ENCODE assay signal across 16 cellular contexts in the genomic region with DNA sequence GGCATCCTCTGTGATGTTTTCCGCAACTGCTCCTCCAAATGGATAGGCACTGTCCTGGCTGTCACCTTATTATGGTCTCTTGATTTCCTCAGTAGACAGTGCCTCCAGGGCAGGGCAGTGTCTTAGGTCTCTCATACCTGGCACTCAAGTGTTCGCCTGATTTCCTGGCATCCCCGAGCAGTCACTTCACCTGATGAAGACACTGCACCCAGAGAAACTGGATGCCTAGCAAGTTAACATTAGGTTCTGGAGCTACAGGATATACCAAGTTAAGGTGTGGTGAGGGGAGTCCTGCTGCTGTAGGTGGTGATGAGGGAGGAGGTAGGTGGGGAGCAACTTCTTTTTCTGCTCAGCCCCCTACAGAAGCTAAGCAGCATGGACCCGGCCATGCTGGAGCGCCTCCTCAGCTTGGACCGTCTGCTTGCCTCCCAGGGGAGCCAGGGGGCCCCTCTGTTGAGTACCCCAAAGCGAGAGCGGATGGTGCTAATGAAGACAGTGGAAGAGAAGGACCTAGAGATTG. TPM values are rescaled to one million over a fixed set of nuclear protein-coding genes. Genes with fewer than 3 reads are reported as not detected.
DNase-seq lines count a peak whose midpoint lies in the region; ATAC-seq and TF ChIP-seq lines count a peak whose summit lies in the region.
"Had no signal": no experiment of that assay in that cellular context is flagged by ENCODE, and none has a peak within 500 bp of the region (broad histone marks: within the 10 kb centered on the region; RNA-seq: fewer than 3 reads in every experiment).

No MANE protein-coding gene starts in this region.

- peaks cover 7% of the 10 kb centered on the region for H3K79me2 ChIP-seq in DOHH2 (ENCODE audit: control insufficient read depth, low read length)

- H3K36me3 Mint-ChIP-seq in T-helper 2 cell treated with Interferon-gamma antibody and Interleukin-4, amounts not matched to agents 5 μg/mL and 100 μg/mL, for 36 hours (ENCODE audit: low read depth): peaks cover 65% of the 10 kb centered on the region
- H3K36me3 Mint-ChIP-seq in activated CD8-positive, alpha-beta T cell treated with anti-CD3 and anti-CD28 coated beads, Interleukin-2, amount 10 ng/mL, durations not matched to agents 7 days and 5 days (ENCODE audit: low read depth): peaks cover 63% of the 10 kb centered on the region
- peaks cover 38% of the 10 kb centered on the region for H3K36me3 Mint-ChIP-seq in nephron (ENCODE audit: low read depth)
- peaks cover 49% of the 10 kb centered on the region for H3K36me3 Mint-ChIP-seq in stimulated activated memory B cell treated with anti-CD40 and anti-IgM and Interleukin-4, amounts not matched to agents 10 μg/mL and 1 μg/mL and 100 μg/mL, for 72 hours

- H3K9me2 ChIP-seq in DOHH2 (replicated peaks; ENCODE audit: control insufficient read depth, low read length): no peaks in the 10 kb centered on the region

- H3K9me3 ChIP-seq in DOHH2 (ENCODE audit: control insufficient read depth, insufficient read depth, low read length): no peaks in the 10 kb centered on the region
- H3K9me3 ChIP-seq: left lung, sigmoid colon had no signal

- peaks cover 17% of the 10 kb centered on the region for H3K4me1 Mint-ChIP-seq in T-helper 2 cell treated with Interferon-gamma antibody and Interleukin-4, amounts not matched to agents 5 μg/mL and 100 μg/mL, for 36 hours (ENCODE audit: low read depth)
- peaks cover 27% of the 10 kb centered on the region for H3K4me1 Mint-ChIP-seq in activated CD8-positive, alpha-beta T cell treated with anti-CD3 and anti-CD28 coated beads, Interleukin-2, amount 10 ng/mL, durations not matched to agents 7 days and 5 days (ENCODE audit: low read depth)
- peaks cover 35% of the 10 kb centered on the region for H3K4me1 Mint-ChIP-seq in nephron
- H3K4me1 Mint-ChIP-seq in stimulated activated memory B cell treated with anti-CD40 and anti-IgM and Interleukin-4, amounts not matched to agents 10 μg/mL and 1 μg/mL and 100 μg/mL, for 72 hours: peaks cover 21% of the 10 kb centered on the region

- peaks cover 29% of the 10 kb centered on the region for H3K4me1 ChIP-seq in DOHH2 (ENCODE audit: control insufficient read depth, low read length)
- H3K4me1 ChIP-seq: foreskin keratinocyte had no signal

- no peak for DNase-seq in T-helper 2 cell treated with Interferon-gamma antibody and Interleukin-4, amounts not matched to agents 5 μg/mL and 100 μg/mL, for 36 hours (ENCODE audit: low spot score)
- DNase-seq in T-helper 2 cell (no peak), epidermal melanocyte (ENCODE audit: insufficient read length, low spot score) (no peak)
- DNase-seq in activated CD8-positive, alpha-beta T cell treated with anti-CD3 and anti-CD28 coated beads, Interleukin-2, amount 10 ng/mL, durations not matched to agents 7 days and 5 days: no peak
- DNase-seq: foreskin keratinocyte; left lung; MM.1S; NCI-H2029; NCI-H526 treated with DMSO at 0.1 percent for 48 hours; PC-3; sigmoid colon; stimulated activated CD4-positive, alpha-beta T cell treated with anti-CD3 and anti-CD28 coated beads, Interleukin-2, amount 100 ng/mL, for 48 hours had no signal

- peaks cover 24% of the 10 kb centered on the region for H3F3A ChIP-seq in DOHH2 (ENCODE audit: control insufficient read depth, insufficient read depth)

- H3K4me3 Mint-ChIP-seq in T-helper 2 cell treated with Interferon-gamma antibody and Interleukin-4, amounts not matched to agents 5 μg/mL and 100 μg/mL, for 36 hours: peak overlapping the region; percentile 39
- H3K4me3 Mint-ChIP-seq in activated CD8-positive, alpha-beta T cell treated with anti-CD3 and anti-CD28 coated beads, Interleukin-2, amount 10 ng/mL, durations not matched to agents 7 days and 5 days: no peak overlapping the region
- H3K4me3 Mint-ChIP-seq in nephron: peak overlapping the region; percentile 62 to 100 (median 81)
- no peak overlapping the region for H3K4me3 Mint-ChIP-seq in stimulated activated memory B cell treated with anti-CD40 and anti-IgM and Interleukin-4, amounts not matched to agents 10 μg/mL and 1 μg/mL and 100 μg/mL, for 72 hours

- H4K20me1 ChIP-seq in DOHH2 (ENCODE audit: control insufficient read depth, insufficient read depth, low read depth, low read length): no peaks in the 10 kb centered on the region

- no peak for TF ChIP-seq CTCF in DOHH2 (IDR thresholded peaks at IDR 0.05; ENCODE audit: low read depth, low read length, poor library complexity, severe bottlenecking)
- TF ChIP-seq CTCF in nephron (IDR thresholded peaks at IDR 0.05; ENCODE audit: unreplicated experiment in 3 of 3): no peak

- no peak overlapping the region for H3K4me3 ChIP-seq in DOHH2 (ENCODE audit: low read length)
- H3K4me3 ChIP-seq: left lung, sigmoid colon had no signal

- H3K27ac Mint-ChIP-seq in T-helper 2 cell treated with Interferon-gamma antibody and Interleukin-4, amounts not matched to agents 5 μg/mL and 100 μg/mL, for 36 hours: peak overlapping the region; percentile 65
- peak overlapping the region; percentile 60 for H3K27ac Mint-ChIP-seq in activated CD8-positive, alpha-beta T cell treated with anti-CD3 and anti-CD28 coated beads, Interleukin-2, amount 10 ng/mL, durations not matched to agents 7 days and 5 days
- H3K27ac Mint-ChIP-seq in nephron: peak overlapping the region; percentile 88 to 99 (median 98)
- H3K27ac Mint-ChIP-seq in stimulated activated memory B cell treated with anti-CD40 and anti-IgM and Interleukin-4, amounts not matched to agents 10 μg/mL and 1 μg/mL and 100 μg/mL, for 72 hours: no peak overlapping the region

- H3K27me3 ChIP-seq in DOHH2 (ENCODE audit: control insufficient read depth, low read length): no peaks in the 10 kb centered on the region
- H3K27me3 ChIP-seq: foreskin keratinocyte, left lung, sigmoid colon had no signal

- H3K27me3 Mint-ChIP-seq in T-helper 2 cell treated with Interferon-gamma antibody and Interleukin-4, amounts not matched to agents 5 μg/mL and 100 μg/mL, for 36 hours (ENCODE audit: low read depth): no peaks in the 10 kb centered on the region
- H3K27me3 Mint-ChIP-seq in activated CD8-positive, alpha-beta T cell treated with anti-CD3 and anti-CD28 coated beads, Interleukin-2, amount 10 ng/mL, durations not matched to agents 7 days and 5 days (ENCODE audit: low read depth): no peaks in the 10 kb centered on the region
- H3K27me3 Mint-ChIP-seq in nephron (ENCODE audit: low read depth): no peaks in the 10 kb centered on the region
- H3K27me3 Mint-ChIP-seq in stimulated activated memory B cell treated with anti-CD40 and anti-IgM and Interleukin-4, amounts not matched to agents 10 μg/mL and 1 μg/mL and 100 μg/mL, for 72 hours: no peaks in the 10 kb centered on the region

- H3K27ac ChIP-seq in DOHH2 (ENCODE audit: low read depth, low read length): peak overlapping the region; percentile 87; the same call in 1 of the 2 replicates
- H3K27ac ChIP-seq: foreskin keratinocyte, left lung had no signal

- CTCF ChIA-PET in activated CD8-positive, alpha-beta T cell treated with anti-CD3 and anti-CD28 coated beads, Interleukin-2, amount 10 ng/mL, durations not matched to agents 7 days and 5 days (lab: Charles Lee): interaction anchor here (1.5 to 3.1 kb wide), 5 partner anchors 11 to 102 kb away, joined by 4 to 36 read pairs (median 9); partner anchors contain the start of genes KIF22 and PAGR1

- POLR2A ChIA-PET in activated CD8-positive, alpha-beta T cell treated with anti-CD3 and anti-CD28 coated beads, Interleukin-2, amount 10 ng/mL, durations not matched to agents 7 days and 5 days (lab: Charles Lee): interaction anchor here (0.5 to 5.4 kb wide), 2 partner anchors 10 to 22 kb away, joined by 4 to 89 read pairs; partner anchors contain the start of gene KIF22

- ATAC-seq in activated CD8-positive, alpha-beta T cell treated with anti-CD3 and anti-CD28 coated beads, Interleukin-2, amount 10 ng/mL, durations not matched to agents 7 days and 5 days: no peak
- no peak for ATAC-seq in stimulated activated memory B cell treated with anti-CD40 and anti-IgM and Interleukin-4, amounts not matched to agents 10 μg/mL and 1 μg/mL and 100 μg/mL, for 72 hours
- no peak for ATAC-seq in HG02798 (IDR thresholded peaks at IDR 0.05; ENCODE audit: poor library complexity, unreplicated experiment)
- ATAC-seq: foreskin keratinocyte, left lung, PC-3 had no signal

- H3K9me3 Mint-ChIP-seq in T-helper 2 cell treated with Interferon-gamma antibody and Interleukin-4, amounts not matched to agents 5 μg/mL and 100 μg/mL, for 36 hours: no peaks in the 10 kb centered on the region
- H3K9me3 Mint-ChIP-seq in activated CD8-positive, alpha-beta T cell treated with anti-CD3 and anti-CD28 coated beads, Interleukin-2, amount 10 ng/mL, durations not matched to agents 7 days and 5 days (ENCODE audit: insufficient read depth): no peaks in the 10 kb centered on the region
- H3K9me3 Mint-ChIP-seq in nephron: no peaks in the 10 kb centered on the region
- no peaks in the 10 kb centered on the region for H3K9me3 Mint-ChIP-seq in stimulated activated memory B cell treated with anti-CD40 and anti-IgM and Interleukin-4, amounts not matched to agents 10 μg/mL and 1 μg/mL and 100 μg/mL, for 72 hours

- H3K36me3 ChIP-seq in DOHH2 (ENCODE audit: control insufficient read depth, low read length): peaks cover 76% of the 10 kb centered on the region

- no peak overlapping the region for H3K4me2 ChIP-seq in DOHH2 (ENCODE audit: low read length)

RNA-seq across cellular contexts. Expression of gene MAZ, which starts 3.9 kb away (rescaled TPM):
- total RNA-seq in activated CD8-positive, alpha-beta T cell treated with anti-CD3 and anti-CD28 coated beads, Interleukin-2, amount 10 ng/mL, durations not matched to agents 7 days and 5 days: 100 to 1,000 TPM; 455 to 494 TPM

RNA-seq across cellular contexts. Expression of gene PRRT2, which starts 9.5 kb away (rescaled TPM):
- total RNA-seq in activated CD8-positive, alpha-beta T cell treated with anti-CD3 and anti-CD28 coated beads, Interleukin-2, amount 10 ng/mL, durations not matched to agents 7 days and 5 days: under 1 TPM; 0.16 to 0.83 TPM

RNA-seq across cellular contexts. Expression of gene KIF22, which starts 11.9 kb away (rescaled TPM):
- total RNA-seq in activated CD8-positive, alpha-beta T cell treated with anti-CD3 and anti-CD28 coated beads, Interleukin-2, amount 10 ng/mL, durations not matched to agents 7 days and 5 days: 100 to 1,000 TPM; 229 to 233 TPM

RNA-seq across cellular contexts. Expression of gene PAGR1, which starts 13.5 kb away (rescaled TPM):
- 10 to 100 TPM; 39.1 TPM for total RNA-seq in activated CD8-positive, alpha-beta T cell treated with anti-CD3 and anti-CD28 coated beads, Interleukin-2, amount 10 ng/mL, durations not matched to agents 7 days and 5 days

RNA-seq across cellular contexts. Expression of gene MVP, which starts 17.8 kb away (rescaled TPM):
- 100 to 1,000 TPM; 122 to 125 TPM for total RNA-seq in activated CD8-positive, alpha-beta T cell treated with anti-CD3 and anti-CD28 coated beads, Interleukin-2, amount 10 ng/mL, durations not matched to agents 7 days and 5 days

Comparison
In these comparisons a context has a peak if more than half of its experiments do, and no peak if none do; other contexts are left out.
1. H3K4me3 Mint-ChIP-seq: peak in T-helper 2 cell treated with Interferon-gamma antibody and Interleukin-4, amounts not matched to agents 5 μg/mL and 100 μg/mL, for 36 hours (single experiment) and nephron (3 of 3); none in activated CD8-positive, alpha-beta T cell treated with anti-CD3 and anti-CD28 coated beads, Interleukin-2, amount 10 ng/mL, durations not matched to agents 7 days and 5 days (single experiment) and stimulated activated memory B cell treated with anti-CD40 and anti-IgM and Interleukin-4, amounts not matched to agents 10 μg/mL and 1 μg/mL and 100 μg/mL, for 72 hours (single experiment).